ENCODE assay signal across 1 cellular context in the genomic region with DNA sequence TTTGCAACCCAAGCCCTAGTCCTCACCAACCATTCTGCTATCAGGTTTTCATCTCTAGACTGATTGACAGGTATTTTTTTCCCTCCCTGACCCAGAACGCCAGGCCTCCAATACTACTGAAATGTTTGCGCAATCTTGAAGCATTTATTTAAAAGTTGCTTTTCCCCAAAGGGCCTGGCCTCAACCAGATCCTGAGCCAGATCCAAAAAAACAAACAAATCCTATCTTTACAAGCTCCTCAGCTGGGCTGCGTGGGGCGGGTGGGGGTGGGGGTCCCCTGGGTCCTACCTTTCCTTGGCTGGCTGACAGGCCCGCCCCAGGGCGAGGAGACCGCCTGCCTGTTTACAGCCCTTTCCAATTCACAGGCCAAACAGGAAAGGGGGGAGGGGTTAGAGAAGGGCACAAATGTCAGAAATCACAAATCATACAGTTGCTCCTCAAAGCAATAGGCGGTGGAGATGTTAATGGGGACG.
TF ChIP-seq lines count a peak whose summit lies in the region.

No MANE protein-coding gene starts in this region.

TF ChIP-seq in HEK293, 187 proteins besides CTCF, POLR2A, EP300 and RAD21 (continued from another document and continues in another):
- TF ChIP-seq, protein P1, sequence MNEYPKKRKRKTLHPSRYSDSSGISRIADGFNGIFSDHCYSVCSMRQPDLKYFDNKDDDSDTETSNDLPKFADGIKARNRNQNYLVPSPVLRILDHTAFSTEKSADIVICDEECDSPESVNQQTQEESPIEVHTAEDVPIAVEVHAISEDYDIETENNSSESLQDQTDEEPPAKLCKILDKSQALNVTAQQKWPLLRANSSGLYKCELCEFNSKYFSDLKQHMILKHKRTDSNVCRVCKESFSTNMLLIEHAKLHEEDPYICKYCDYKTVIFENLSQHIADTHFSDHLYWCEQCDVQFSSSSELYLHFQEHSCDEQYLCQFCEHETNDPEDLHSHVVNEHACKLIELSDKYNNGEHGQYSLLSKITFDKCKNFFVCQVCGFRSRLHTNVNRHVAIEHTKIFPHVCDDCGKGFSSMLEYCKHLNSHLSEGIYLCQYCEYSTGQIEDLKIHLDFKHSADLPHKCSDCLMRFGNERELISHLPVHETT (tag by site-specific recombination; IDR thresholded peaks at IDR 0.05) = no peak
- TF ChIP-seq ZNF121 (tag by site-specific recombination; IDR thresholded peaks at IDR 0.05) (no peak), EGR2 (tag by site-specific recombination; IDR thresholded peaks at IDR 0.05; ENCODE audit: low read depth) (0 out of 2 replicates have a peak, but pooled peaks have one; percentile 32), ZNF548 (tag by site-specific recombination; IDR thresholded peaks at IDR 0.05) (no peak), HOXA7 (CRISPR knock-in tag; IDR thresholded peaks at IDR 0.05; ENCODE audit: borderline replicate concordance) (no peak), ZFHX2 (tag by site-specific recombination; conservative IDR thresholded peaks at IDR 0.05) (peak; percentile 57), OSR2 (tag by site-specific recombination; IDR thresholded peaks at IDR 0.05) (peak; percentile 54; the same call in 1 of the 2 replicates), ZBTB1 (tag by site-specific recombination; IDR thresholded peaks at IDR 0.05) (no peak), ATF2 (tag by site-specific recombination; IDR thresholded peaks at IDR 0.05; ENCODE audit: low read depth) (no peak), ZNF596 (tag by site-specific recombination; IDR thresholded peaks at IDR 0.05) (no peak), ZNF16 (tag by site-specific recombination; IDR thresholded peaks at IDR 0.05; ENCODE audit: low read depth) (no peak), ZNF843 (tag by site-specific recombination; IDR thresholded peaks at IDR 0.05) (peak; percentile 68; the same call in 1 of the 2 replicates), ZNF23 (tag by site-specific recombination; IDR thresholded peaks at IDR 0.05; ENCODE audit: borderline replicate concordance) (no peak), ZNF626 (tag by site-specific recombination; IDR thresholded peaks at IDR 0.05) (no peak), ZNF350 (tag by site-specific recombination; IDR thresholded peaks at IDR 0.05) (no peak), ZNF777 (tag by site-specific recombination; IDR thresholded peaks at IDR 0.05; ENCODE audit: borderline replicate concordance) (no peak), ZNF221 (tag by site-specific recombination; IDR thresholded peaks at IDR 0.05; ENCODE audit: borderline replicate concordance) (no peak), ZNF449 (tag by site-specific recombination; IDR thresholded peaks at IDR 0.05) (peak; percentile 81), ZNF623 (tag by site-specific recombination; IDR thresholded peaks at IDR 0.05) (no peak), ZNF610 (tag by site-specific recombination; IDR thresholded peaks at IDR 0.05; ENCODE audit: borderline replicate concordance) (peak; percentile 63; the same call in 1 of the 2 replicates), ZNF274 (IDR thresholded peaks at IDR 0.05; ENCODE audit: low read length) (no peak), ZNF274 (tag by site-specific recombination; IDR thresholded peaks at IDR 0.05; ENCODE audit: borderline replicate concordance) (no peak), ZNF266 (tag by site-specific recombination; IDR thresholded peaks at IDR 0.05; ENCODE audit: low read depth) (no peak), ZNF324 (tag by site-specific recombination; IDR thresholded peaks at IDR 0.05) (no peak), ZNF214 (tag by site-specific recombination; IDR thresholded peaks at IDR 0.05; ENCODE audit: borderline replicate concordance) (no peak), SALL2 (tag by site-specific recombination; IDR thresholded peaks at IDR 0.05; ENCODE audit: borderline replicate concordance) (no peak), ZNF354C (tag by site-specific recombination; IDR thresholded peaks at IDR 0.05; ENCODE audit: borderline replicate concordance, low read depth) (no peak), ZNF174 (tag by site-specific recombination; IDR thresholded peaks at IDR 0.05) (no peak), ZNF585B (tag by site-specific recombination; IDR thresholded peaks at IDR 0.05) (no peak), ZFP37 (tag by site-specific recombination; IDR thresholded peaks at IDR 0.05) (no peak), GLI4 (tag by site-specific recombination; IDR thresholded peaks at IDR 0.05) (no peak), IKZF3 (tag by site-specific recombination; IDR thresholded peaks at IDR 0.05) (no peak), ZNF830 (tag by site-specific recombination; IDR thresholded peaks at IDR 0.05; ENCODE audit: low read depth) (no peak), ZNF423 (tag by site-specific recombination; IDR thresholded peaks at IDR 0.05) (peak; percentile 96), ZNF704 (tag by site-specific recombination; IDR thresholded peaks at IDR 0.05) (no peak), ZNF645 (tag by site-specific recombination; IDR thresholded peaks at IDR 0.05) (no peak)
- TF ChIP-seq, protein P2, sequence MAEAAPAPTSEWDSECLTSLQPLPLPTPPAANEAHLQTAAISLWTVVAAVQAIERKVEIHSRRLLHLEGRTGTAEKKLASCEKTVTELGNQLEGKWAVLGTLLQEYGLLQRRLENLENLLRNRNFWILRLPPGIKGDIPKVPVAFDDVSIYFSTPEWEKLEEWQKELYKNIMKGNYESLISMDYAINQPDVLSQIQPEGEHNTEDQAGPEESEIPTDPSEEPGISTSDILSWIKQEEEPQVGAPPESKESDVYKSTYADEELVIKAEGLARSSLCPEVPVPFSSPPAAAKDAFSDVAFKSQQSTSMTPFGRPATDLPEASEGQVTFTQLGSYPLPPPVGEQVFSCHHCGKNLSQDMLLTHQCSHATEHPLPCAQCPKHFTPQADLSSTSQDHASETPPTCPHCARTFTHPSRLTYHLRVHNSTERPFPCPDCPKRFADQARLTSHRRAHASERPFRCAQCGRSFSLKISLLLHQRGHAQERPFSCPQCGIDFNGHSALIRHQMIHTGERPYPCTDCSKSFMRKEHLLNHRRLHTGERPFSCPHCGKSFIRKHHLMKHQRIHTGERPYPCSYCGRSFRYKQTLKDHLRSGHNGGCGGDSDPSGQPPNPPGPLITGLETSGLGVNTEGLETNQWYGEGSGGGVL (tag by site-specific recombination; IDR thresholded peaks at IDR 0.05) = no peak
- TF ChIP-seq, protein P3, sequence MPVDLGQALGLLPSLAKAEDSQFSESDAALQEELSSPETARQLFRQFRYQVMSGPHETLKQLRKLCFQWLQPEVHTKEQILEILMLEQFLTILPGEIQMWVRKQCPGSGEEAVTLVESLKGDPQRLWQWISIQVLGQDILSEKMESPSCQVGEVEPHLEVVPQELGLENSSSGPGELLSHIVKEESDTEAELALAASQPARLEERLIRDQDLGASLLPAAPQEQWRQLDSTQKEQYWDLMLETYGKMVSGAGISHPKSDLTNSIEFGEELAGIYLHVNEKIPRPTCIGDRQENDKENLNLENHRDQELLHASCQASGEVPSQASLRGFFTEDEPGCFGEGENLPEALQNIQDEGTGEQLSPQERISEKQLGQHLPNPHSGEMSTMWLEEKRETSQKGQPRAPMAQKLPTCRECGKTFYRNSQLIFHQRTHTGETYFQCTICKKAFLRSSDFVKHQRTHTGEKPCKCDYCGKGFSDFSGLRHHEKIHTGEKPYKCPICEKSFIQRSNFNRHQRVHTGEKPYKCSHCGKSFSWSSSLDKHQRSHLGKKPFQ (tag by site-specific recombination; IDR thresholded peaks at IDR 0.05) = 0 out of 2 replicates have a peak, but pooled peaks have one; percentile 18
- TF ChIP-seq, protein P4, sequence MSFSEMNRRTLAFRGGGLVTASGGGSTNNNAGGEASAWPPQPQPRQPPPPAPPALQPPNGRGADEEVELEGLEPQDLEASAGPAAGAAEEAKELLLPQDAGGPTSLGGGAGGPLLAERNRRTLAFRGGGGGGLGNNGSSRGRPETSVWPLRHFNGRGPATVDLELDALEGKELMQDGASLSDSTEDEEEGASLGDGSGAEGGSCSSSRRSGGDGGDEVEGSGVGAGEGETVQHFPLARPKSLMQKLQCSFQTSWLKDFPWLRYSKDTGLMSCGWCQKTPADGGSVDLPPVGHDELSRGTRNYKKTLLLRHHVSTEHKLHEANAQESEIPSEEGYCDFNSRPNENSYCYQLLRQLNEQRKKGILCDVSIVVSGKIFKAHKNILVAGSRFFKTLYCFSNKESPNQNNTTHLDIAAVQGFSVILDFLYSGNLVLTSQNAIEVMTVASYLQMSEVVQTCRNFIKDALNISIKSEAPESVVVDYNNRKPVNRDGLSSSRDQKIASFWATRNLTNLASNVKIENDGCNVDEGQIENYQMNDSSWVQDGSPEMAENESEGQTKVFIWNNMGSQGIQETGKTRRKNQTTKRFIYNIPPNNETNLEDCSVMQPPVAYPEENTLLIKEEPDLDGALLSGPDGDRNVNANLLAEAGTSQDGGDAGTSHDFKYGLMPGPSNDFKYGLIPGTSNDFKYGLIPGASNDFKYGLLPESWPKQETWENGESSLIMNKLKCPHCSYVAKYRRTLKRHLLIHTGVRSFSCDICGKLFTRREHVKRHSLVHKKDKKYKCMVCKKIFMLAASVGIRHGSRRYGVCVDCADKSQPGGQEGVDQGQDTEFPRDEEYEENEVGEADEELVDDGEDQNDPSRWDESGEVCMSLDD (tag by site-specific recombination; IDR thresholded peaks at IDR 0.05) = no peak
- TF ChIP-seq, protein P5, sequence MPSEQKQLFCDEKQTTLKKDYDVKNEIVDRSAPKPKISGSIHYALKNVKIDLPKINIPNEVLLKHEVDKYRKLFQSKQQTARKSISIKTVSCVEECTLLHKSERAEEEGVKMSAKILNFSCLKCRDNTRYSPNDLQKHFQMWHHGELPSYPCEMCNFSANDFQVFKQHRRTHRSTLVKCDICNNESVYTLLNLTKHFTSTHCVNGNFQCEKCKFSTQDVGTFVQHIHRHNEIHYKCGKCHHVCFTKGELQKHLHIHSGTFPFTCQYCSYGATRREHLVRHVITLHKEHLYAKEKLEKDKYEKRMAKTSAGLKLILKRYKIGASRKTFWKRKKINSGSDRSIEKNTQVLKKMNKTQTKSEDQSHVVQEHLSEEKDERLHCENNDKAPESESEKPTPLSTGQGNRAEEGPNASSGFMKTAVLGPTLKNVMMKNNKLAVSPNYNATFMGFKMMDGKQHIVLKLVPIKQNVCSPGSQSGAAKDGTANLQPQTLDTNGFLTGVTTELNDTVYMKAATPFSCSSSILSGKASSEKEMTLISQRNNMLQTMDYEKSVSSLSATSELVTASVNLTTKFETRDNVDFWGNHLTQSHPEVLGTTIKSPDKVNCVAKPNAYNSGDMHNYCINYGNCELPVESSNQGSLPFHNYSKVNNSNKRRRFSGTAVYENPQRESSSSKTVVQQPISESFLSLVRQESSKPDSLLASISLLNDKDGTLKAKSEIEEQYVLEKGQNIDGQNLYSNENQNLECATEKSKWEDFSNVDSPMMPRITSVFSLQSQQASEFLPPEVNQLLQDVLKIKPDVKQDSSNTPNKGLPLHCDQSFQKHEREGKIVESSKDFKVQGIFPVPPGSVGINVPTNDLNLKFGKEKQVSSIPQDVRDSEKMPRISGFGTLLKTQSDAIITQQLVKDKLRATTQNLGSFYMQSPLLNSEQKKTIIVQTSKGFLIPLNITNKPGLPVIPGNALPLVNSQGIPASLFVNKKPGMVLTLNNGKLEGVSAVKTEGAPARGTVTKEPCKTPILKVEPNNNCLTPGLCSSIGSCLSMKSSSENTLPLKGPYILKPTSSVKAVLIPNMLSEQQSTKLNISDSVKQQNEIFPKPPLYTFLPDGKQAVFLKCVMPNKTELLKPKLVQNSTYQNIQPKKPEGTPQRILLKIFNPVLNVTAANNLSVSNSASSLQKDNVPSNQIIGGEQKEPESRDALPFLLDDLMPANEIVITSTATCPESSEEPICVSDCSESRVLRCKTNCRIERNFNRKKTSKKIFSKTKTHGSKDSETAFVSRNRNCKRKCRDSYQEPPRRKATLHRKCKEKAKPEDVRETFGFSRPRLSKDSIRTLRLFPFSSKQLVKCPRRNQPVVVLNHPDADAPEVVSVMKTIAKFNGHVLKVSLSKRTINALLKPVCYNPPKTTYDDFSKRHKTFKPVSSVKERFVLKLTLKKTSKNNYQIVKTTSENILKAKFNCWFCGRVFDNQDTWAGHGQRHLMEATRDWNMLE (tag by site-specific recombination; conservative IDR thresholded peaks at IDR 0.05; ENCODE audit: low read depth) = no peak
